ENCODE assay signal across 21 cellular contexts in genomic region chr2:1986166-1986565, GRCh38.
DNase-seq lines count a peak whose midpoint lies in the region; ATAC-seq and TF ChIP-seq lines count a peak whose summit lies in the region.
"Had no signal": no experiment of that assay in that cellular context is flagged by ENCODE, and none has a peak within 500 bp of the region (broad histone marks: within the 10 kb centered on the region; RNA-seq: fewer than 3 reads in every experiment).

No MANE protein-coding gene starts in this region.

- H3K4me1 Mint-ChIP-seq in GM23338 (peaks cover 29% of the 10 kb centered on the region), osteocyte (ENCODE audit: unreplicated experiment) (peaks cover 16% of the 10 kb centered on the region)

- H3K36me3 Mint-ChIP-seq in GM23338 (ENCODE audit: low read depth) (peaks cover 10% of the 10 kb centered on the region), osteocyte (ENCODE audit: unreplicated experiment) (no peaks in the 10 kb centered on the region)
- H3K36me3 Mint-ChIP-seq: CD14-positive monocyte; CD8-positive, alpha-beta memory T cell had no signal

- H3K27me3 ChIP-seq in GM23338 (ENCODE audit: insufficient read depth) (no peaks in the 10 kb centered on the region), HUES64 (ENCODE audit: insufficient read depth, low read length) (no peaks in the 10 kb centered on the region), iPS-18a (ENCODE audit: control insufficient read depth, insufficient read depth, low read length) (no peaks in the 10 kb centered on the region), testis (no peaks in the 10 kb centered on the region), gastroesophageal sphincter (peaks cover 8% of the 10 kb centered on the region)
- H3K27me3 ChIP-seq: BE2C had no signal

- DNase-seq in GM23338 (ENCODE audit: low spot score) (no peak), osteocyte (ENCODE audit: extremely low spot score, unreplicated experiment) (peak; percentile 17), testis (no peak), NCI-H2227 (lab: John Stamatoyannopoulos, UW; ENCODE audit: unreplicated experiment) (no peak)
- DNase-seq: 8988T; ACHN; AML-193; BE2C; CD4-positive, alpha-beta T cell; CD8-positive, alpha-beta memory T cell; DMS 273 treated with DMSO at 0.1 percent for 48 hours; DMS79; EL; GF-D8; HCEC 1CT had no signal

- TF ChIP-seq CTCF in GM23338 (conservative IDR thresholded peaks at IDR 0.05; ENCODE audit: low read depth in 2 of 2) (no peak), osteocyte (IDR thresholded peaks at IDR 0.05) (no peak), testis (IDR thresholded peaks at IDR 0.05) (no peak), gastroesophageal sphincter (IDR thresholded peaks at IDR 0.05) (no peak)

- no peaks in the 10 kb centered on the region for H3F3A ChIP-seq in GM23338 (replicated peaks; ENCODE audit: low read depth)

- H3K4me2 ChIP-seq in GM23338: peak overlapping the region; percentile 28
- H3K4me2 ChIP-seq: A549 had no signal

- H3K9me3 Mint-ChIP-seq in GM23338 (peaks cover 20% of the 10 kb centered on the region), osteocyte (ENCODE audit: unreplicated experiment) (peaks cover 4% of the 10 kb centered on the region)
- H3K9me3 Mint-ChIP-seq: CD4-positive, alpha-beta T cell; CD8-positive, alpha-beta memory T cell had no signal

- H3K9me3 ChIP-seq in HUES64 (ENCODE audit: insufficient read depth, low read depth, low read length): no peaks in the 10 kb centered on the region
- H3K9me3 ChIP-seq in iPS-18a (ENCODE audit: control insufficient read depth, low read depth, low read length): no peaks in the 10 kb centered on the region
- no peaks in the 10 kb centered on the region for H3K9me3 ChIP-seq in testis
- no peaks in the 10 kb centered on the region for H3K9me3 ChIP-seq in gastroesophageal sphincter
- H3K9me3 ChIP-seq: BE2C had no signal

- ATAC-seq in GM23338 (peak; percentile 30), gastroesophageal sphincter (no peak)
- ATAC-seq: A549 had no signal

- intact Hi-C loops in testis (cut with DNase I; ENCODE audit: low total_unique reads): no loop called here

- peaks cover 3% of the 10 kb centered on the region; the same call in 1 of the 2 replicates for H3K9me2 ChIP-seq in GM23338 (ENCODE audit: insufficient read depth)

- H3K36me3 ChIP-seq in GM23338 (ENCODE audit: insufficient read depth) (no peaks in the 10 kb centered on the region), HUES64 (ENCODE audit: insufficient read depth, low read length) (no peaks in the 10 kb centered on the region), iPS-18a (ENCODE audit: control insufficient read depth, low read depth, low read length) (no peaks in the 10 kb centered on the region), testis (ENCODE audit: low read depth, missing control alignments) (no peaks in the 10 kb centered on the region), gastroesophageal sphincter (no peaks in the 10 kb centered on the region)
- H3K36me3 ChIP-seq: BLaER1 treated with 17β-estradiol and CSF1 and Interleukin-3, amounts not matched to agents 10 nM and 100 nM had no signal

- TF ChIP-seq POLR2A in testis (IDR thresholded peaks at IDR 0.05) (no peak), gastroesophageal sphincter (IDR thresholded peaks at IDR 0.05) (no peak)

- no peak overlapping the region for H3K27ac Mint-ChIP-seq in GM23338
- no peak overlapping the region for H3K27ac Mint-ChIP-seq in osteocyte (ENCODE audit: unreplicated experiment)
- H3K27ac Mint-ChIP-seq: CD14-positive monocyte; CD4-positive, alpha-beta T cell; CD8-positive, alpha-beta memory T cell had no signal

- H4K20me1 ChIP-seq in GM23338 (replicated peaks; ENCODE audit: insufficient read depth): no peaks in the 10 kb centered on the region

- H3K4me3 Mint-ChIP-seq in GM23338: no peak overlapping the region
- no peak overlapping the region for H3K4me3 Mint-ChIP-seq in osteocyte (ENCODE audit: unreplicated experiment)
- H3K4me3 Mint-ChIP-seq: CD14-positive monocyte; CD4-positive, alpha-beta T cell; CD8-positive, alpha-beta memory T cell had no signal

- H3K79me2 ChIP-seq in GM23338 (replicated peaks; ENCODE audit: insufficient read depth): no peaks in the 10 kb centered on the region

- no peak overlapping the region for H2AFZ ChIP-seq in GM23338

- no peak for TF ChIP-seq EP300 in gastroesophageal sphincter (IDR thresholded peaks at IDR 0.05)

- H3K4me3 ChIP-seq in GM23338 (no peak overlapping the region), HUES64 (ENCODE audit: low read length) (no peak overlapping the region), iPS-18a (ENCODE audit: low read length) (peak overlapping the region; percentile 19), testis (no peak overlapping the region), gastroesophageal sphincter (no peak overlapping the region)
- H3K4me3 ChIP-seq: A549; BLaER1 treated with 17β-estradiol and CSF1 and Interleukin-3, amounts not matched to agents 10 nM and 100 nM had no signal

- peaks cover 12% of the 10 kb centered on the region for H3K4me1 ChIP-seq in GM23338 (ENCODE audit: insufficient read depth)
- peaks cover 21% of the 10 kb centered on the region for H3K4me1 ChIP-seq in HUES64 (ENCODE audit: insufficient read depth, low read length)
- H3K4me1 ChIP-seq in iPS-18a (ENCODE audit: control insufficient read depth, low read depth, low read length): peaks cover 23% of the 10 kb centered on the region
- H3K4me1 ChIP-seq in testis: no peaks in the 10 kb centered on the region
- H3K4me1 ChIP-seq in gastroesophageal sphincter: no peaks in the 10 kb centered on the region
- H3K4me1 ChIP-seq: A549 had no signal

- no peak overlapping the region for H3K27ac ChIP-seq in GM23338 (ENCODE audit: low read depth)
- H3K27ac ChIP-seq in HUES64 (ENCODE audit: low read depth, low read length): peak overlapping the region; percentile 67; the same call in 1 of the 2 replicates
- H3K27ac ChIP-seq in iPS-18a (ENCODE audit: low read length): no peak overlapping the region
- H3K27ac ChIP-seq in testis: no peak overlapping the region
- no peak overlapping the region for H3K27ac ChIP-seq in gastroesophageal sphincter
- H3K27ac ChIP-seq: A549; BLaER1 treated with 17β-estradiol and CSF1 and Interleukin-3, amounts not matched to agents 10 nM and 100 nM had no signal

- H3K27me3 Mint-ChIP-seq in GM23338 (ENCODE audit: insufficient read depth, low read depth, poor library complexity) (peaks cover 10% of the 10 kb centered on the region), osteocyte (ENCODE audit: unreplicated experiment) (no peaks in the 10 kb centered on the region)
- H3K27me3 Mint-ChIP-seq: CD4-positive, alpha-beta T cell; CD8-positive, alpha-beta memory T cell had no signal

- 62% methylated on average over 6 of the region's 7 CpGs for WGBS in HUES64
- 82 to 85% methylated on average over 7 of the region's 7 CpGs for WGBS in testis, 2 donors
- WGBS in gastroesophageal sphincter (ENCODE audit: low coverage in 1 of 2), 2 donors: 86 to 88% methylated on average over 6 to 7 of the region's 7 CpGs

- H3K9ac ChIP-seq in HUES64 (ENCODE audit: low read depth, low read length) (no peak overlapping the region), iPS-18a (ENCODE audit: low read length) (no peak overlapping the region)
- H3K9ac ChIP-seq: BLaER1 treated with 17β-estradiol and CSF1 and Interleukin-3, amounts not matched to agents 10 nM and 100 nM had no signal

TF ChIP-seq in GM23338, 12 proteins besides CTCF, POLR2A, EP300 and RAD21 (continues in another document):
- TF ChIP-seq EZH2 (IDR thresholded peaks at IDR 0.05; ENCODE audit: low read depth, unreplicated experiment) (no peak), STAT1 (IDR thresholded peaks at IDR 0.05; ENCODE audit: unreplicated experiment) (no peak), ZNF331 (CRISPR knock-in tag; IDR thresholded peaks at IDR 0.05; ENCODE audit: low read depth) (no peak), REST (IDR thresholded peaks at IDR 0.05; ENCODE audit: unreplicated experiment) (no peak), NANOG (IDR thresholded peaks at IDR 0.05; ENCODE audit: borderline replicate concordance) (no peak), JUNB (IDR thresholded peaks at IDR 0.05; ENCODE audit: unreplicated experiment) (no peak), POLR2AphosphoS5 (IDR thresholded peaks at IDR 0.05; ENCODE audit: low read depth) (no peak), CREB1 (CRISPR knock-in tag; IDR thresholded peaks at IDR 0.05; ENCODE audit: low read depth) (no peak)
